8 cellular contexts compared by ENCODE assay signal in genomic region chr3:98593046-98593936, GRCh38. TPM values are rescaled to one million over a fixed set of nuclear protein-coding genes. Genes with fewer than 3 reads are reported as not detected.
A peak's percentile ranks its signal among the peaks of the same experiment; 100 is the strongest.
DNase-seq lines count a peak whose midpoint lies in the region; ATAC-seq and TF ChIP-seq lines count a peak whose summit lies in the region.

TSS of gene CPOX (minus strand) at chr3:98593611. CDS start at chr3:98593504, 107 bp downstream.

- H4K20me1 ChIP-seq in fibroblast of lung (ENCODE audit: control insufficient read depth, extremely low read depth, insufficient read depth, low read length), result no peaks in the 10 kb centered on the region

- H3K27me3 ChIP-seq in fibroblast of lung (ENCODE audit: control insufficient read depth, insufficient read depth, low read length), result no peaks in the 10 kb centered on the region

- DNase-seq in DMS79 treated with DMSO at 0.1 percent for 48 hours (lab: John Stamatoyannopoulos, UW) (peak; percentile 68), KG1 (lab: John Stamatoyannopoulos, UW) (peak; percentile 65), RKO (ENCODE audit: low spot score) (peak; percentile 86), fibroblast of lung (ENCODE audit: low read depth in 2 of 2) (peak; percentile 81 to 89), natural killer cell (peak; percentile 63)
- DNase-seq in activated T-helper 1 cell treated with anti-CD3 and anti-CD28 coated beads, Interleukin-2, amount 50 U/mL, for 16 hours (ENCODE audit: low read depth in 1 of 2, low spot score in 1 of 2), result peak; percentile 66 to 72
- peak; percentile 60 to 70 (median 66) for DNase-seq in stimulated activated naive CD4-positive, alpha-beta T cell (lab: John Stamatoyannopoulos, UW)

- H3K4me1 Mint-ChIP-seq in natural killer cell, result peaks cover 34 to 40% of the 10 kb centered on the region in 2 donors

- TF ChIP-seq CTCF in fibroblast of lung (conservative IDR thresholded peaks at IDR 0.05 in 1 of 2, IDR thresholded peaks at IDR 0.05 in 1 of 2; ENCODE audit: low read depth in 1 of 2, low read length in 2 of 2) (no peak), natural killer cell (IDR thresholded peaks at IDR 0.05) (peak; percentile 11)

- H3K4me2 ChIP-seq in fibroblast of lung (ENCODE audit: extremely low read depth, insufficient read depth, low read length), result peak within 1 kb of the TSS; percentile 86

- no peaks in the 10 kb centered on the region for H3K27me3 Mint-ChIP-seq in natural killer cell (ENCODE audit: low read depth in 2 of 2)

- H3K4me1 ChIP-seq in fibroblast of lung (ENCODE audit: control insufficient read depth, extremely low read depth, insufficient read depth, low read length), result no peaks in the 10 kb centered on the region

- intact Hi-C loops in natural killer cell (cut with micrococcal nuclease), result loop anchor here (1.0 kb wide), 1 partner anchor 71 kb away; the partner anchor contains the start of gene CLDND1

- H3K27ac Mint-ChIP-seq in natural killer cell, result peak within 1 kb of the TSS; percentile 87 to 94

- peaks cover 2% of the 10 kb centered on the region for H3K36me3 Mint-ChIP-seq in natural killer cell

- peak within 1 kb of the TSS; percentile 62 for H3K9ac ChIP-seq in fibroblast of lung (ENCODE audit: insufficient read depth, low read length)

- H3K36me3 ChIP-seq in fibroblast of lung (ENCODE audit: control insufficient read depth, insufficient read depth, low read length), result no peaks in the 10 kb centered on the region

- H3K9me3 ChIP-seq in fibroblast of lung (ENCODE audit: control insufficient read depth, insufficient read depth, low read depth, low read length), result no peaks in the 10 kb centered on the region

- H3K4me3 ChIP-seq in fibroblast of lung (replicated peaks in 1 of 4; ENCODE audit: control extremely low read depth in 1 of 4, insufficient read depth in 1 of 4, low read depth in 3 of 4, low read length in 4 of 4), result peak within 1 kb of the TSS; percentile 83 to 84 (median 84)

- peak; percentile 97 for ATAC-seq in GM21737 (IDR thresholded peaks at IDR 0.05; ENCODE audit: unreplicated experiment)
- ATAC-seq in natural killer cell, result peak; percentile 92 to 96 (median 95)

- H3K4me3 Mint-ChIP-seq in natural killer cell, result peak within 1 kb of the TSS; percentile 97

- peaks cover 6% of the 10 kb centered on the region for H3K79me2 ChIP-seq in fibroblast of lung (ENCODE audit: control insufficient read depth, insufficient read depth, low read length)

- peak within 1 kb of the TSS; percentile 55 for H3K27ac ChIP-seq in fibroblast of lung (ENCODE audit: insufficient read depth, low read length)

- peak within 1 kb of the TSS; percentile 89 for H2AFZ ChIP-seq in fibroblast of lung (ENCODE audit: low read length)

- H3K9me3 Mint-ChIP-seq in natural killer cell, result no peaks in the 10 kb centered on the region

RNA-seq across cellular contexts. Expression of gene CPOX, which starts in this region (rescaled TPM):
- 24.1 and 25.1 TPM in 2 replicates for total RNA-seq in fibroblast of lung
- polyA plus RNA-seq in fibroblast of lung, result 16.7 and 17.3 TPM in 2 replicates
- 14.5 and 16.0 TPM in 2 replicates for polyA plus RNA-seq in fibroblast of lung (2012)
- polyA minus RNA-seq in fibroblast of lung (ENCODE audit: low replicate concordance), result 5.4 and 6.9 TPM in 2 replicates
- total RNA-seq in natural killer cell, result 10 to 100 TPM in 2 of 3 donors, 1 to 10 TPM in 1; 7.6 to 12.7 (median 12.2) TPM

Comparison
In these comparisons a context has a peak if more than half of its experiments do, and no peak if none do; other contexts are left out.
1. Peak in every context shown above with its lines: DNase-seq, ATAC-seq, H3K4me3 ChIP-seq and H3K27ac ChIP-seq.